8 cellular contexts compared by ENCODE assay signal in genomic region chr15:98853161-98853560, GRCh38.
DNase-seq lines count a peak whose midpoint lies in the region; ATAC-seq and TF ChIP-seq lines count a peak whose summit lies in the region.

No MANE protein-coding gene starts in this region.

- WGBS in testis, 2 donors: 0 to 1% methylated on average over 8 of the region's 8 CpGs

- peak; percentile 45 for ATAC-seq in GM21526 (IDR thresholded peaks at IDR 0.05; ENCODE audit: low FRiP score, unreplicated experiment)

- DNase-seq in C1 segment of cervical spinal cord (lab: John Stamatoyannopoulos, UW) (peak in 13 of 14 donors; percentile 37 to 93 (median 82)), MG63 (peak; percentile 75), SHP77 (lab: John Stamatoyannopoulos, UW) (peak; percentile 86 to 89), globus pallidus (ENCODE audit: low spot score) (peak; percentile 95), non-pigmented ciliary epithelial cell (ENCODE audit: low read depth) (peak; percentile 75), testis (peak; percentile 91)
- peak; percentile 67 for DNase-seq in activated naive CD4-positive, alpha-beta T cell treated with anti-CD3 and anti-CD28 coated beads, Interleukin-2, amount 50 U/mL, for 16 hours

- H3K9me3 ChIP-seq in MG63: no peaks in the 10 kb centered on the region
- no peaks in the 10 kb centered on the region for H3K9me3 ChIP-seq in testis

- TF ChIP-seq CTCF in testis (IDR thresholded peaks at IDR 0.05): peak in 1 of 3 experiments; percentile 10

- H3K4me3 ChIP-seq in MG63 (peak overlapping the region; percentile 61), testis (peak overlapping the region; percentile 63 to 71)

- peaks cover 45% of the 10 kb centered on the region for H3K4me1 ChIP-seq in testis

- no peak for TF ChIP-seq POLR2A in testis (IDR thresholded peaks at IDR 0.05)

- H3K27me3 ChIP-seq in MG63: no peaks in the 10 kb centered on the region; the same call in 1 of the 2 replicates
- no peaks in the 10 kb centered on the region for H3K27me3 ChIP-seq in testis

- H3K36me3 ChIP-seq in MG63 (no peaks in the 10 kb centered on the region), testis (ENCODE audit: low read depth, missing control alignments) (no peaks in the 10 kb centered on the region)

- peak overlapping the region; percentile 89 to 97 for H3K27ac ChIP-seq in testis

- intact Hi-C loops in testis (cut with DNase I; ENCODE audit: low total_unique reads): no loop called here

Comparison
In these comparisons a context has a peak if more than half of its experiments do, and no peak if none do; other contexts are left out.
1. Peak in every context shown above with its lines: DNase-seq, ATAC-seq, H3K4me3 ChIP-seq and H3K27ac ChIP-seq.